Comparison of ENCODE assay signal across 1 cellular context in the genomic region with DNA sequence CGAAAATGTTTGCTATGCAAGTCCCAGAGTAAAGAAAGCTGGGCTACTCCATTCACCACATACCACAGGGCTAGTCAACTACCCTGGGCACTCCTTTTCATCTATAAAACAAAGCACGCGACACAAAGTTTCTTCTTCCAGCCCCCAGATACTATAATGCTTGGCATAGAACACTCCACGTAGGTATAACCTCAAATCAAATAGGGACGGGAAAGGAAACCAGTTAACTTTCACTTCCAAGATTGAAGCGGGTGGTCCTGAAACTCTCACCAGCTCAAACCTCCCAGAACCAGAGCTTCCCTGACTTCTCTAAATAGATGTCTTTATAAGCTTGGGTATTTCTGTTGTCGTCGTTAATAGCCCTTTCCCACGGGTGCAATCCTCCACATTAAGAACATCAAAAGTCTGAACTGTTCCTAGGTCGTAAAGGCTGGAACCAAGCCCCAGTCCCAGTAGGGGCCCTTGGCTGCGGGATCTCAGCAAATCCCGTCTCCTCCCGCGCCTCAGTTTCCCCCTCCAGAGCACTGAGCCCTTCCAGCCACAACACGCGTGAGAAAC.
A peak's percentile ranks its signal among the peaks of the same experiment; 100 is the strongest.
TF ChIP-seq lines count a peak whose summit lies in the region.

No MANE protein-coding gene starts in this region.

TF ChIP-seq in HepG2, 621 proteins besides CTCF, POLR2A, EP300 and RAD21 (continued from another document and continues in another):
- no peak for TF ChIP-seq AFF4 (CRISPR knock-in tag; IDR thresholded peaks at IDR 0.05)
- no peak for TF ChIP-seq FOXO1 (CRISPR knock-in tag; IDR thresholded peaks at IDR 0.05)
- no peak for TF ChIP-seq YY1 (IDR thresholded peaks at IDR 0.05; ENCODE audit: insufficient read depth, insufficient replicate concordance, low read depth, low read length)
- no peak for TF ChIP-seq HDAC1 (CRISPR knock-in tag; IDR thresholded peaks at IDR 0.05)
- TF ChIP-seq ZNF207 (IDR thresholded peaks at IDR 0.05; ENCODE audit: borderline replicate concordance), result no peak
- TF ChIP-seq ZNF670 (CRISPR knock-in tag; IDR thresholded peaks at IDR 0.05; ENCODE audit: borderline replicate concordance), result 0 out of 2 replicates have a peak, but pooled peaks have one; percentile 67
- no peak for TF ChIP-seq ZNF256 (CRISPR knock-in tag; conservative IDR thresholded peaks at IDR 0.05)
- no peak for TF ChIP-seq TCF7 (IDR thresholded peaks at IDR 0.05; ENCODE audit: low read depth)
- TF ChIP-seq ZNF263 (CRISPR knock-in tag; IDR thresholded peaks at IDR 0.05), result no peak
- TF ChIP-seq MTF2 (CRISPR knock-in tag; IDR thresholded peaks at IDR 0.05; ENCODE audit: borderline replicate concordance), result 0 out of 2 replicates have a peak, but pooled peaks have one; percentile 40
- TF ChIP-seq CHD4 (IDR thresholded peaks at IDR 0.05; ENCODE audit: borderline replicate concordance, low read length), result no peak
- TF ChIP-seq NBN (conservative IDR thresholded peaks at IDR 0.05), result no peak
- TF ChIP-seq MYNN (CRISPR knock-in tag; IDR thresholded peaks at IDR 0.05; ENCODE audit: low read depth), result no peak
- TF ChIP-seq, protein P1, sequence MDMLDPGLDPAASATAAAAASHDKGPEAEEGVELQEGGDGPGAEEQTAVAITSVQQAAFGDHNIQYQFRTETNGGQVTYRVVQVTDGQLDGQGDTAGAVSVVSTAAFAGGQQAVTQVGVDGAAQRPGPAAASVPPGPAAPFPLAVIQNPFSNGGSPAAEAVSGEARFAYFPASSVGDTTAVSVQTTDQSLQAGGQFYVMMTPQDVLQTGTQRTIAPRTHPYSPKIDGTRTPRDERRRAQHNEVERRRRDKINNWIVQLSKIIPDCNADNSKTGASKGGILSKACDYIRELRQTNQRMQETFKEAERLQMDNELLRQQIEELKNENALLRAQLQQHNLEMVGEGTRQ (IDR thresholded peaks at IDR 0.05; ENCODE audit: low read depth, low read length), result no peak
- TF ChIP-seq, protein P1 (CRISPR knock-in tag; IDR thresholded peaks at IDR 0.05; ENCODE audit: borderline replicate concordance), result no peak
- TF ChIP-seq GMEB2 (CRISPR knock-in tag; IDR thresholded peaks at IDR 0.05; ENCODE audit: low read depth), result no peak
- TF ChIP-seq ZNF224 (CRISPR knock-in tag; IDR thresholded peaks at IDR 0.05), result no peak
- TF ChIP-seq MTF1 (CRISPR knock-in tag; IDR thresholded peaks at IDR 0.05), result no peak
- no peak for TF ChIP-seq ZBTB7B (CRISPR knock-in tag; IDR thresholded peaks at IDR 0.05)
- TF ChIP-seq, protein P2, sequence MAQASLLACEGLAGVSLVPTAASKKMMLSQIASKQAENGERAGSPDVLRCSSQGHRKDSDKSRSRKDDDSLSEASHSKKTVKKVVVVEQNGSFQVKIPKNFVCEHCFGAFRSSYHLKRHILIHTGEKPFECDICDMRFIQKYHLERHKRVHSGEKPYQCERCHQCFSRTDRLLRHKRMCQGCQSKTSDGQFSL (CRISPR knock-in tag; IDR thresholded peaks at IDR 0.05), result no peak
- TF ChIP-seq KLF15 (CRISPR knock-in tag; IDR thresholded peaks at IDR 0.05; ENCODE audit: borderline replicate concordance), result no peak
- no peak for TF ChIP-seq TSC22D2 (CRISPR knock-in tag; IDR thresholded peaks at IDR 0.05; ENCODE audit: borderline replicate concordance)
- no peak for TF ChIP-seq ZNF572 (CRISPR knock-in tag; IDR thresholded peaks at IDR 0.05)
- no peak for TF ChIP-seq ZSCAN5A (CRISPR knock-in tag; IDR thresholded peaks at IDR 0.05; ENCODE audit: borderline replicate concordance)
- TF ChIP-seq ZFP37 (CRISPR knock-in tag; IDR thresholded peaks at IDR 0.05; ENCODE audit: borderline replicate concordance), result no peak
- no peak for TF ChIP-seq ZSCAN21 (CRISPR knock-in tag; IDR thresholded peaks at IDR 0.05; ENCODE audit: borderline replicate concordance)
- TF ChIP-seq, protein P3, sequence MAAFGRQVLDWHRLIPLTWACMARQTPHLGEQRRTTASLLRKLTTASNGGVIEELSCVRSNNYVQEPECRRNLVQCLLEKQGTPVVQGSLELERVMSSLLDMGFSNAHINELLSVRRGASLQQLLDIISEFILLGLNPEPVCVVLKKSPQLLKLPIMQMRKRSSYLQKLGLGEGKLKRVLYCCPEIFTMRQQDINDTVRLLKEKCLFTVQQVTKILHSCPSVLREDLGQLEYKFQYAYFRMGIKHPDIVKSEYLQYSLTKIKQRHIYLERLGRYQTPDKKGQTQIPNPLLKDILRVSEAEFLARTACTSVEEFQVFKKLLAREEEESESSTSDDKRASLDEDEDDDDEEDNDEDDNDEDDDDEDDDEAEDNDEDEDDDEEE (CRISPR knock-in tag; IDR thresholded peaks at IDR 0.05), result 0 out of 2 replicates have a peak, but pooled peaks have one; percentile 59
- 0 out of 2 replicates have a peak, but pooled peaks have one; percentile 80 for TF ChIP-seq FOXO4 (CRISPR knock-in tag; conservative IDR thresholded peaks at IDR 0.05)
- no peak for TF ChIP-seq HOXA9 (CRISPR knock-in tag; IDR thresholded peaks at IDR 0.05; ENCODE audit: borderline replicate concordance)
- no peak for TF ChIP-seq SKI (IDR thresholded peaks at IDR 0.05; ENCODE audit: partially characterized antibody)
- no peak for TF ChIP-seq SMAD9 (CRISPR knock-in tag; IDR thresholded peaks at IDR 0.05)
- TF ChIP-seq BCL6 (CRISPR knock-in tag; IDR thresholded peaks at IDR 0.05), result no peak
- TF ChIP-seq FOXK2 (IDR thresholded peaks at IDR 0.05), result no peak
- 0 out of 2 replicates have a peak, but pooled peaks have one; percentile 42 for TF ChIP-seq ZNF646 (CRISPR knock-in tag; IDR thresholded peaks at IDR 0.05)
